ENCODE assay signal across 8 cellular contexts in genomic region chr12:55931780-55932545, GRCh38. TPM values are rescaled to one million over a fixed set of nuclear protein-coding genes. Genes with fewer than 3 reads are reported as not detected.
DNase-seq lines count a peak whose midpoint lies in the region; ATAC-seq, FAIRE-seq and TF ChIP-seq lines count a peak whose summit lies in the region.

No MANE protein-coding gene starts in this region.

- FAIRE-seq in endothelial cell of umbilical vein (lab: Jason Lieb, UNC) = peak; percentile 69

- H3K27me3 Mint-ChIP-seq in HFFc6 (ENCODE audit: insufficient read depth) (no peaks in the 10 kb centered on the region; the same call in 1 of the 2 replicates), activated B cell treated with CpG ODN at 0.5 μM for 24 hours (no peaks in the 10 kb centered on the region)

- H3K4me3 ChIP-seq in endothelial cell of umbilical vein (replicated peaks in 1 of 3; ENCODE audit: insufficient read depth in 1 of 3, low read depth in 1 of 3, low read length in 3 of 3) (peak overlapping the region; percentile 53 to 93 (median 70)), mesendoderm (ENCODE audit: low read length) (peak overlapping the region; percentile 52), testis (peak overlapping the region; percentile 69 to 72)

- no peak overlapping the region for H4K5ac ChIP-seq in mesendoderm (ENCODE audit: low read length)

- H3K4me1 Mint-ChIP-seq in HFFc6 (ENCODE audit: low read depth) (peaks cover 75% of the 10 kb centered on the region), activated B cell treated with CpG ODN at 0.5 μM for 24 hours (peaks cover 65% of the 10 kb centered on the region)

- H2AFZ ChIP-seq in endothelial cell of umbilical vein (ENCODE audit: low read depth, low read length) = peak overlapping the region; percentile 86

- H3K27ac ChIP-seq in endothelial cell of umbilical vein (ENCODE audit: insufficient read depth, low read depth, low read length) = peak overlapping the region; percentile 42
- H3K27ac ChIP-seq in mesendoderm (ENCODE audit: low read depth, low read length) = no peak overlapping the region
- H3K27ac ChIP-seq in testis = peak overlapping the region; percentile 46 to 66

- no peak for ATAC-seq in activated B cell treated with CpG ODN at 0.5 μM for 24 hours (ENCODE audit: low read depth)

- no peak overlapping the region for H3K23ac ChIP-seq in mesendoderm (ENCODE audit: low read length)

- peak overlapping the region; percentile 91 for H3K4me3 Mint-ChIP-seq in HFFc6
- H3K4me3 Mint-ChIP-seq in activated B cell treated with CpG ODN at 0.5 μM for 24 hours = peak overlapping the region; percentile 92

- no peak overlapping the region for H2AK5ac ChIP-seq in mesendoderm (ENCODE audit: low read length)

- peaks cover 3% of the 10 kb centered on the region for H3K79me2 ChIP-seq in endothelial cell of umbilical vein (ENCODE audit: control insufficient read depth, insufficient read depth, low read length)
- H3K79me2 ChIP-seq in mesendoderm (ENCODE audit: control insufficient read depth, insufficient read depth, low read length) = no peaks in the 10 kb centered on the region

- H3K4me1 ChIP-seq in endothelial cell of umbilical vein (ENCODE audit: control insufficient read depth, extremely low read depth, insufficient read depth, low read length) (peaks cover 33% of the 10 kb centered on the region), mesendoderm (ENCODE audit: control insufficient read depth, low read depth, low read length) (peaks cover 3% of the 10 kb centered on the region), testis (peaks cover 17% of the 10 kb centered on the region)

- no peak overlapping the region for H2BK5ac ChIP-seq in mesendoderm (ENCODE audit: low read length)

- no peak overlapping the region for H2BK120ac ChIP-seq in mesendoderm (ENCODE audit: low read depth, low read length)

- H3K9me1 ChIP-seq in endothelial cell of umbilical vein (replicated peaks; ENCODE audit: control insufficient read depth, extremely low read depth, insufficient read depth, low read length) = no peaks in the 10 kb centered on the region

- TF ChIP-seq POLR2A in endothelial cell of umbilical vein (IDR thresholded peaks at IDR 0.05; ENCODE audit: low read depth, low read length) (peak; percentile 64), testis (IDR thresholded peaks at IDR 0.05) (no peak)

- dilution Hi-C loops in endothelial cell of umbilical vein (cut with MboI; ENCODE audit: extremely low pct_ligation_motif_present, low sequenced_read_pairs) = no loop called here

- H2BK15ac ChIP-seq in mesendoderm (replicated peaks; ENCODE audit: low read depth) = no peak overlapping the region

- H3K36me3 Mint-ChIP-seq in HFFc6 (ENCODE audit: low read depth) (peaks cover 5% of the 10 kb centered on the region), activated B cell treated with CpG ODN at 0.5 μM for 24 hours (ENCODE audit: low read depth) (peaks cover 44% of the 10 kb centered on the region)

- H3K9ac ChIP-seq in endothelial cell of umbilical vein (replicated peaks; ENCODE audit: extremely low read depth, insufficient read depth, low read length) (peak overlapping the region; percentile 62), mesendoderm (ENCODE audit: low read length) (peak overlapping the region; percentile 77)

- H3K36me3 ChIP-seq in endothelial cell of umbilical vein (ENCODE audit: control insufficient read depth in 2 of 2, extremely low read depth in 1 of 2, insufficient read depth in 2 of 2, low read length in 2 of 2) (no peaks in the 10 kb centered on the region), mesendoderm (ENCODE audit: control insufficient read depth, insufficient read depth, low read length) (no peaks in the 10 kb centered on the region), testis (ENCODE audit: low read depth, missing control alignments) (no peaks in the 10 kb centered on the region)

- TF ChIP-seq CTCF in HFFc6 (IDR thresholded peaks at IDR 0.05) (no peak), activated B cell treated with CpG ODN at 0.5 μM for 24 hours (IDR thresholded peaks at IDR 0.05) (no peak), endothelial cell of umbilical vein (IDR thresholded peaks at IDR 0.05; ENCODE audit: extremely low read depth in 1 of 2, insufficient read depth in 1 of 2, low read depth in 1 of 2, low read length in 2 of 2) (no peak), testis (IDR thresholded peaks at IDR 0.05) (no peak)

- WGBS in mesendoderm (ENCODE audit: extremely low coverage, insufficient coverage, low lambda C conversion rate) = no CpG with 5 or more reads among the region's 60 CpGs
- 1 to 2% methylated on average over 18 to 58 of the region's 60 CpGs for WGBS in testis, 2 donors

- peak overlapping the region; percentile 87 for H3K56ac ChIP-seq in mesendoderm (ENCODE audit: low read length)

- no peaks in the 10 kb centered on the region for H4K20me1 ChIP-seq in endothelial cell of umbilical vein (replicated peaks; ENCODE audit: control insufficient read depth, extremely low read depth, insufficient read depth, low read length)

- H3K18ac ChIP-seq in mesendoderm (ENCODE audit: low read length) = peak overlapping the region; percentile 15

- POLR2A ChIA-PET in activated B cell treated with CpG ODN at 0.5 μM for 24 hours (lab: Charles Lee) (interaction anchor here (0.6 to 6.8 kb wide), 9 partner anchors 8 to 1062 kb away, joined by 3 to 69 read pairs (median 6); partner anchors contain the start of genes DNAJC14, ORMDL2, RAB5B and SARNP), endothelial cell of umbilical vein (lab: Charles Lee) (interaction anchor here (1.1 kb wide), 1 partner anchor 115 kb away, joined by 3 read pairs; the partner anchor contains the start of genes ORMDL2 and SARNP)

- DNase-seq in C1 segment of cervical spinal cord (lab: John Stamatoyannopoulos, UW) (peak in 8 of 14 donors; percentile 6 to 47 (median 29)), HFFc6 (no peak), activated B cell treated with CpG ODN at 0.5 μM for 24 hours (peak; percentile 44), endothelial cell of umbilical vein (ENCODE audit: low read depth, low spot score) (peak; percentile 50), mesendoderm (peak; percentile 40), testis (peak; percentile 74), DMS79 (lab: John Stamatoyannopoulos, UW) (no peak), NCI-H2196 (lab: John Stamatoyannopoulos, UW; ENCODE audit: unreplicated experiment) (no peak)

- H3K9me3 ChIP-seq in endothelial cell of umbilical vein (replicated peaks; ENCODE audit: control insufficient read depth, insufficient read depth, low read length) (no peaks in the 10 kb centered on the region), testis (no peaks in the 10 kb centered on the region)

- CTCF ChIA-PET in activated B cell treated with CpG ODN at 0.5 μM for 24 hours (lab: Charles Lee) = interaction anchor here (0.7 to 5.7 kb wide), 5 partner anchors 8 to 207 kb away, joined by 3 to 33 read pairs (median 3); partner anchors contain the start of genes ORMDL2, RAB5B and SARNP
- CTCF ChIA-PET in endothelial cell of umbilical vein (lab: Charles Lee) = interaction anchor here (0.6 to 2.9 kb wide), 14 partner anchors 8 to 202 kb away, joined by 3 to 37 read pairs (median 5); partner anchors contain the start of genes ORMDL2, RAB5B and SARNP

- H3K4ac ChIP-seq in mesendoderm (ENCODE audit: low read depth, low read length) = no peak overlapping the region

- H3K9me3 Mint-ChIP-seq in HFFc6 (no peaks in the 10 kb centered on the region), activated B cell treated with CpG ODN at 0.5 μM for 24 hours (no peaks in the 10 kb centered on the region)

- BruUV-seq in endothelial cell of umbilical vein (replicated peaks; lab: Mats Ljungman, UMichigan) = no TSS peak

- intact Hi-C loops in activated B cell treated with CpG ODN at 0.5 μM for 24 hours (cut with micrococcal nuclease) (loop anchor here (1.0 to 2.0 kb wide), 2 partner anchors 41 to 75 kb away; no protein-coding TSS in a partner anchor), endothelial cell of umbilical vein (cut with micrococcal nuclease) (loop anchor here (1.0 to 5.0 kb wide), 4 partner anchors 8 to 110 kb away; partner anchors contain the start of gene RPS26), testis (cut with DNase I; ENCODE audit: low total_unique reads) (loop anchor here (10.0 kb wide), 1 partner anchor 187 kb away; the partner anchor contains the start of gene GDF11)

- H3K79me1 ChIP-seq in mesendoderm (ENCODE audit: low read length) = no peaks in the 10 kb centered on the region

- H3K27me3 ChIP-seq in endothelial cell of umbilical vein (ENCODE audit: control insufficient read depth in 2 of 2, insufficient read depth in 2 of 2, low read length in 2 of 2) (no peaks in the 10 kb centered on the region), mesendoderm (ENCODE audit: insufficient read depth, low read length, poor library complexity) (peaks cover 8% of the 10 kb centered on the region), testis (no peaks in the 10 kb centered on the region)

- H3K27ac Mint-ChIP-seq in HFFc6 (peak overlapping the region; percentile 92), activated B cell treated with CpG ODN at 0.5 μM for 24 hours (peak overlapping the region; percentile 98)

- H3K4me2 ChIP-seq in endothelial cell of umbilical vein (ENCODE audit: insufficient read depth, low read length) = peak overlapping the region; percentile 85
- H3K4me2 ChIP-seq in mesendoderm (ENCODE audit: low read length) = peak overlapping the region; percentile 93

- H4K8ac ChIP-seq in mesendoderm (ENCODE audit: low read depth, low read length) = peak overlapping the region; percentile 84

RNA-seq across cellular contexts. Expression of gene DGKA, which starts 1.0 kb away (rescaled TPM):
- 10 to 100 TPM; 67.1 to 87.4 (median 79.6) TPM for total RNA-seq in HFFc6 (2021; fragmentation: NEBNext Ultra II Directional; extraction: Animal tissue kit (Norgen Biotek cat#: 25700))
- total RNA-seq in activated B cell treated with CpG ODN at 0.5 μM for 24 hours (86.8 and 95.9 TPM in 2 replicates), endothelial cell of umbilical vein (49.8 and 64.3 TPM in 2 replicates), testis (10 to 100 TPM; 28.9 to 40.4 TPM)
- polyA plus RNA-seq in endothelial cell of umbilical vein (48.6 and 53.2 TPM in 2 replicates), testis (ENCODE audit: insufficient read depth, low read depth, low replicate concordance) (40.3 TPM)
- polyA plus RNA-seq in endothelial cell of umbilical vein (2011; cell fraction: cytosol; rRNA removed) = 29.6 and 30.6 TPM in 2 replicates
- 236 and 251 TPM in 2 replicates for polyA plus RNA-seq in endothelial cell of umbilical vein (2011; cell fraction: nucleus; rRNA removed)
- polyA plus RNA-seq in endothelial cell of umbilical vein (2012) = 69.3 and 108 TPM in 2 replicates
- 55.9 and 64.6 TPM in 2 replicates for polyA minus RNA-seq in endothelial cell of umbilical vein
- 5.0 TPM for polyA minus RNA-seq in endothelial cell of umbilical vein (2011; cell fraction: cytosol; rRNA and poly(A)+ RNA removed)
- 58.4 and 64.0 TPM in 2 replicates for polyA minus RNA-seq in endothelial cell of umbilical vein (2011; cell fraction: nucleus; rRNA and poly(A)+ RNA removed)
- polyA plus RNA-seq in mesendoderm (2013, experiment 1 of 2) = 8.6 TPM
- polyA plus RNA-seq in mesendoderm (2013, experiment 2 of 2) = 9.8 TPM

RNA-seq across cellular contexts. Expression of gene PYM1, which starts 4.3 kb away (rescaled TPM):
- total RNA-seq in HFFc6 (2021; fragmentation: NEBNext Ultra II Directional; extraction: Animal tissue kit (Norgen Biotek cat#: 25700)) = 10 to 100 TPM; 25.0 to 32.3 (median 28.3) TPM
- total RNA-seq in activated B cell treated with CpG ODN at 0.5 μM for 24 hours (39.6 and 41.7 TPM in 2 replicates), endothelial cell of umbilical vein (23.5 and 24.9 TPM in 2 replicates), testis (10 to 100 TPM; 51.8 to 71.3 TPM)
- polyA plus RNA-seq in endothelial cell of umbilical vein (16.8 and 18.7 TPM in 2 replicates), testis (ENCODE audit: insufficient read depth, low read depth, low replicate concordance) (51.6 TPM)
- polyA plus RNA-seq in endothelial cell of umbilical vein (2011; cell fraction: cytosol; rRNA removed) = 27.8 and 29.8 TPM in 2 replicates
- 12.2 and 12.6 TPM in 2 replicates for polyA plus RNA-seq in endothelial cell of umbilical vein (2011; cell fraction: nucleus; rRNA removed)
- polyA plus RNA-seq in endothelial cell of umbilical vein (2012) = 19.6 and 22.5 TPM in 2 replicates
- polyA minus RNA-seq in endothelial cell of umbilical vein = 10.2 and 16.1 TPM in 2 replicates
- polyA minus RNA-seq in endothelial cell of umbilical vein (2011; cell fraction: cytosol; rRNA and poly(A)+ RNA removed) = 19.8 TPM
- 4.5 and 8.3 TPM in 2 replicates for polyA minus RNA-seq in endothelial cell of umbilical vein (2011; cell fraction: nucleus; rRNA and poly(A)+ RNA removed)
- 54.0 TPM for polyA plus RNA-seq in mesendoderm (2013, experiment 1 of 2)
- 55.1 TPM for polyA plus RNA-seq in mesendoderm (2013, experiment 2 of 2)

RNA-seq across cellular contexts. Expression of gene PMEL, which starts 33.9 kb away (rescaled TPM):
- total RNA-seq in HFFc6 (2021; fragmentation: NEBNext Ultra II Directional; extraction: Animal tissue kit (Norgen Biotek cat#: 25700)) = 1 to 10 TPM in 1 of 6 experiments, under 1 TPM in 5; 0.47 to 1.3 (median 0.59) TPM
- 0.27 TPM in 1 of 2 replicates, not detected in the other for total RNA-seq in activated B cell treated with CpG ODN at 0.5 μM for 24 hours
- 0.42 and 0.51 TPM in 2 replicates for total RNA-seq in endothelial cell of umbilical vein
- polyA plus RNA-seq in endothelial cell of umbilical vein = 0.99 and 2.0 TPM in 2 replicates
- polyA plus RNA-seq in endothelial cell of umbilical vein (2011; cell fraction: cytosol; rRNA removed) = 0.43 and 0.69 TPM in 2 replicates
- 1.8 and 1.9 TPM in 2 replicates for polyA plus RNA-seq in endothelial cell of umbilical vein (2011; cell fraction: nucleus; rRNA removed)
- 0.40 and 0.59 TPM in 2 replicates for polyA plus RNA-seq in endothelial cell of umbilical vein (2012)
- polyA minus RNA-seq in endothelial cell of umbilical vein = 0.73 and 0.83 TPM in 2 replicates
- not detected for polyA minus RNA-seq in endothelial cell of umbilical vein (2011; cell fraction: cytosol; rRNA and poly(A)+ RNA removed)
- polyA minus RNA-seq in endothelial cell of umbilical vein (2011; cell fraction: nucleus; rRNA and poly(A)+ RNA removed) = 1.1 TPM in 1 of 2 replicates, not detected in the other
- 24.6 TPM for polyA plus RNA-seq in mesendoderm (2013, experiment 1 of 2)
- 23.0 TPM for polyA plus RNA-seq in mesendoderm (2013, experiment 2 of 2)
- 10 to 100 TPM in 1 of 2 donors, 1 to 10 TPM in 1; 8.9 to 11.1 TPM for total RNA-seq in testis
- polyA plus RNA-seq in testis (ENCODE audit: insufficient read depth, low read depth, low replicate concordance) = 8.2 TPM

RNA-seq across cellular contexts. Expression of gene CDK2, which starts 34.7 kb away (rescaled TPM):
- total RNA-seq in HFFc6 (2021; fragmentation: NEBNext Ultra II Directional; extraction: Animal tissue kit (Norgen Biotek cat#: 25700)) = 10 to 100 TPM; 27.1 to 61.0 (median 53.9) TPM
- total RNA-seq in activated B cell treated with CpG ODN at 0.5 μM for 24 hours (25.7 and 29.0 TPM in 2 replicates), endothelial cell of umbilical vein (63.6 and 69.8 TPM in 2 replicates), testis (10 to 100 TPM; 16.5 to 20.3 TPM)
- polyA plus RNA-seq in endothelial cell of umbilical vein (46.7 and 52.2 TPM in 2 replicates), testis (ENCODE audit: insufficient read depth, low read depth, low replicate concordance) (19.8 TPM)
- 51.7 and 53.8 TPM in 2 replicates for polyA plus RNA-seq in endothelial cell of umbilical vein (2011; cell fraction: cytosol; rRNA removed)
- 74.5 and 78.7 TPM in 2 replicates for polyA plus RNA-seq in endothelial cell of umbilical vein (2011; cell fraction: nucleus; rRNA removed)
- 47.2 and 65.8 TPM in 2 replicates for polyA plus RNA-seq in endothelial cell of umbilical vein (2012)
- polyA minus RNA-seq in endothelial cell of umbilical vein = 58.6 and 60.2 TPM in 2 replicates
- 91.6 TPM for polyA minus RNA-seq in endothelial cell of umbilical vein (2011; cell fraction: cytosol; rRNA and poly(A)+ RNA removed)
- polyA minus RNA-seq in endothelial cell of umbilical vein (2011; cell fraction: nucleus; rRNA and poly(A)+ RNA removed) = 24.3 and 48.4 TPM in 2 replicates
- polyA plus RNA-seq in mesendoderm (2013, experiment 1 of 2) = 49.3 TPM
- 50.6 TPM for polyA plus RNA-seq in mesendoderm (2013, experiment 2 of 2)

RNA-seq across cellular contexts. Expression of gene RAB5B, which starts 41.9 kb away (rescaled TPM):
- total RNA-seq in HFFc6 (2021; fragmentation: NEBNext Ultra II Directional; extraction: Animal tissue kit (Norgen Biotek cat#: 25700)) = 100 to 1,000 TPM in 2 of 6 experiments, 10 to 100 TPM in 4; 90.2 to 107 (median 96.5) TPM
- total RNA-seq in activated B cell treated with CpG ODN at 0.5 μM for 24 hours (82.1 and 83.8 TPM in 2 replicates), endothelial cell of umbilical vein (97.4 and 103 TPM in 2 replicates), testis (100 to 1,000 TPM; 144 to 198 TPM)
- polyA plus RNA-seq in endothelial cell of umbilical vein (98.8 and 105 TPM in 2 replicates), testis (ENCODE audit: insufficient read depth, low read depth, low replicate concordance) (139 TPM)
- polyA plus RNA-seq in endothelial cell of umbilical vein (2011; cell fraction: cytosol; rRNA removed) = 83.6 and 87.9 TPM in 2 replicates
- 74.2 and 86.2 TPM in 2 replicates for polyA plus RNA-seq in endothelial cell of umbilical vein (2011; cell fraction: nucleus; rRNA removed)
- polyA plus RNA-seq in endothelial cell of umbilical vein (2012) = 84.7 and 85.7 TPM in 2 replicates
- polyA minus RNA-seq in endothelial cell of umbilical vein = 159 and 179 TPM in 2 replicates
- 52.2 TPM for polyA minus RNA-seq in endothelial cell of umbilical vein (2011; cell fraction: cytosol; rRNA and poly(A)+ RNA removed)
- polyA minus RNA-seq in endothelial cell of umbilical vein (2011; cell fraction: nucleus; rRNA and poly(A)+ RNA removed) = 41.1 and 63.9 TPM in 2 replicates
- 44.4 TPM for polyA plus RNA-seq in mesendoderm (2013, experiment 1 of 2)
- 44.6 TPM for polyA plus RNA-seq in mesendoderm (2013, experiment 2 of 2)

Comparison
In these comparisons a context has a peak if more than half of its experiments do, and no peak if none do; other contexts are left out.
1. DNase-seq: peak in C1 segment of cervical spinal cord (8 of 14), activated B cell treated with CpG ODN at 0.5 μM for 24 hours (single experiment), endothelial cell of umbilical vein (single experiment), mesendoderm (single experiment) and testis (single experiment); none in HFFc6 (single experiment), DMS79 (single experiment) and NCI-H2196 (single experiment).
2. Peak in every context shown above with its lines, with median percentiles within 50 percentile points of each other: H3K4me3 ChIP-seq.